ENCODE assay signal across 8 cellular contexts in genomic region chrX:119942831-119943184, GRCh38. TPM values are rescaled to one million over a fixed set of nuclear protein-coding genes. Genes with fewer than 3 reads are reported as not detected.
DNase-seq lines count a peak whose midpoint lies in the region; ATAC-seq, FAIRE-seq and TF ChIP-seq lines count a peak whose summit lies in the region.

No MANE protein-coding gene starts in this region.

- H3K36me3 ChIP-seq in astrocyte (ENCODE audit: insufficient read depth, low read length) (no peaks in the 10 kb centered on the region), kidney epithelial cell (ENCODE audit: control insufficient read depth, insufficient read depth, low read length) (no peaks in the 10 kb centered on the region), testis (ENCODE audit: low read depth, missing control alignments) (no peaks in the 10 kb centered on the region)

- H3K27ac ChIP-seq in astrocyte (ENCODE audit: low read depth, low read length) = peak overlapping the region; percentile 85
- peak overlapping the region; percentile 85 to 89 for H3K27ac ChIP-seq in testis

- H2AFZ ChIP-seq in astrocyte (ENCODE audit: low read depth, low read length) = peak overlapping the region; percentile 82

- peaks cover 23% of the 10 kb centered on the region for H3K4me1 Mint-ChIP-seq in activated CD8-positive, alpha-beta memory T cell treated with anti-CD3 and anti-CD28 coated beads, Interleukin-2, amount 10 ng/mL, durations not matched to agents 7 days and 5 days
- peaks cover 2% of the 10 kb centered on the region for H3K4me1 Mint-ChIP-seq in astrocyte (ENCODE audit: low read depth, unreplicated experiment)

- intact Hi-C loops in testis (cut with DNase I; ENCODE audit: low total_unique reads) = no loop called here

- H3K27me3 ChIP-seq in astrocyte (ENCODE audit: insufficient read depth, low read length) (no peaks in the 10 kb centered on the region), kidney epithelial cell (ENCODE audit: control insufficient read depth, insufficient read depth, low read length) (no peaks in the 10 kb centered on the region), testis (no peaks in the 10 kb centered on the region)

- 0% methylated on average over 13 to 14 of the region's 14 CpGs for WGBS in testis, 2 donors

- H3K9me3 ChIP-seq in astrocyte (ENCODE audit: insufficient read depth, low read depth, low read length) (no peaks in the 10 kb centered on the region), testis (no peaks in the 10 kb centered on the region)

- peak overlapping the region; percentile 92 for H3K4me3 Mint-ChIP-seq in activated CD8-positive, alpha-beta memory T cell treated with anti-CD3 and anti-CD28 coated beads, Interleukin-2, amount 10 ng/mL, durations not matched to agents 7 days and 5 days
- peak overlapping the region; percentile 100 for H3K4me3 Mint-ChIP-seq in astrocyte (ENCODE audit: unreplicated experiment)

- H3K27ac Mint-ChIP-seq in activated CD8-positive, alpha-beta memory T cell treated with anti-CD3 and anti-CD28 coated beads, Interleukin-2, amount 10 ng/mL, durations not matched to agents 7 days and 5 days = peak overlapping the region; percentile 93
- H3K27ac Mint-ChIP-seq in astrocyte (ENCODE audit: unreplicated experiment) = peak overlapping the region; percentile 98

- H4K20me1 ChIP-seq in astrocyte (ENCODE audit: insufficient read depth, low read length) = no peaks in the 10 kb centered on the region

- H3K27me3 Mint-ChIP-seq in activated CD8-positive, alpha-beta memory T cell treated with anti-CD3 and anti-CD28 coated beads, Interleukin-2, amount 10 ng/mL, durations not matched to agents 7 days and 5 days = no peaks in the 10 kb centered on the region
- no peaks in the 10 kb centered on the region for H3K27me3 Mint-ChIP-seq in astrocyte (ENCODE audit: low read depth, unreplicated experiment)

- no peaks in the 10 kb centered on the region for H3K9me3 Mint-ChIP-seq in activated CD8-positive, alpha-beta memory T cell treated with anti-CD3 and anti-CD28 coated beads, Interleukin-2, amount 10 ng/mL, durations not matched to agents 7 days and 5 days (ENCODE audit: low read depth)
- H3K9me3 Mint-ChIP-seq in astrocyte (ENCODE audit: unreplicated experiment) = no peaks in the 10 kb centered on the region

- peak; percentile 11 for ATAC-seq in activated CD8-positive, alpha-beta memory T cell treated with anti-CD3 and anti-CD28 coated beads, Interleukin-2, amount 10 ng/mL, durations not matched to agents 7 days and 5 days
- ATAC-seq in HG03378 (IDR thresholded peaks at IDR 0.05; ENCODE audit: unreplicated experiment) (peak; percentile 12), GM18519 (IDR thresholded peaks at IDR 0.05; ENCODE audit: low FRiP score, unreplicated experiment) (no peak)

- H3K4me3 ChIP-seq in astrocyte (ENCODE audit: insufficient read depth, low read depth, low read length) = peak overlapping the region; percentile 80
- peak overlapping the region; percentile 79 for H3K4me3 ChIP-seq in kidney epithelial cell (ENCODE audit: low read depth, low read length)
- H3K4me3 ChIP-seq in testis = peak overlapping the region; percentile 63 to 83

- TF ChIP-seq CTCF in astrocyte (IDR thresholded peaks at IDR 0.05; ENCODE audit: insufficient read depth, low read depth, low read length) (no peak), kidney epithelial cell (IDR thresholded peaks at IDR 0.05; ENCODE audit: insufficient read depth, low read length, poor library complexity, severe bottlenecking) (no peak), testis (IDR thresholded peaks at IDR 0.05) (no peak)

- peak overlapping the region; percentile 97 for H3K4me2 ChIP-seq in astrocyte (ENCODE audit: low read length)

- H3K4me1 ChIP-seq in astrocyte (ENCODE audit: insufficient read depth, low read length) (peaks cover 8% of the 10 kb centered on the region), testis (no peaks in the 10 kb centered on the region)

- CTCF ChIA-PET in activated CD8-positive, alpha-beta memory T cell treated with anti-CD3 and anti-CD28 coated beads, Interleukin-2, amount 10 ng/mL, durations not matched to agents 7 days and 5 days (lab: Charles Lee) = interaction anchor here (0.8 kb wide), 1 partner anchor 9 kb away, joined by 3 read pairs; no protein-coding TSS in a partner anchor

- TF ChIP-seq POLR2A in testis (IDR thresholded peaks at IDR 0.05) = no peak

- H3K9ac ChIP-seq in astrocyte (ENCODE audit: low read length) = peak overlapping the region; percentile 96

- no peak for DNase-seq in activated CD8-positive, alpha-beta memory T cell treated with anti-CD3 and anti-CD28 coated beads, Interleukin-2, amount 10 ng/mL, durations not matched to agents 7 days and 5 days
- DNase-seq in activated CD8-positive, alpha-beta memory T cell treated with anti-CD3 and anti-CD28 coated beads, Interleukin-2, amount 50 U/mL, for 48 hours = no peak
- DNase-seq in astrocyte (ENCODE audit: low read depth) = peak; percentile 3
- no peak for DNase-seq in kidney epithelial cell (ENCODE audit: low read depth)
- DNase-seq in testis = no peak
- DNase-seq in cortex of kidney (lab: John Stamatoyannopoulos, UW) = no peak

- H3K79me2 ChIP-seq in astrocyte (ENCODE audit: insufficient read depth, low read length) = peaks cover 12% of the 10 kb centered on the region

- no peak for FAIRE-seq in astrocyte (lab: Jason Lieb, UNC)

- H3K36me3 Mint-ChIP-seq in activated CD8-positive, alpha-beta memory T cell treated with anti-CD3 and anti-CD28 coated beads, Interleukin-2, amount 10 ng/mL, durations not matched to agents 7 days and 5 days = peaks cover 2% of the 10 kb centered on the region
- no peaks in the 10 kb centered on the region for H3K36me3 Mint-ChIP-seq in astrocyte (ENCODE audit: low read depth, unreplicated experiment)

RNA-seq across cellular contexts. Expression of gene NKAP, which starts 0.7 kb away (rescaled TPM):
- total RNA-seq in activated CD8-positive, alpha-beta memory T cell treated with anti-CD3 and anti-CD28 coated beads, Interleukin-2, amount 10 ng/mL, durations not matched to agents 7 days and 5 days = 10 to 100 TPM in 1 of 2 experiments, 1 to 10 TPM in 1; 8.1 to 10.4 TPM
- total RNA-seq in astrocyte = 6.5 and 7.1 TPM in 2 replicates
- 4.9 and 6.1 TPM in 2 replicates for total RNA-seq in kidney epithelial cell
- 10 to 100 TPM; 16.3 to 16.7 TPM for total RNA-seq in testis
- 4.6 TPM for polyA plus RNA-seq in testis (ENCODE audit: insufficient read depth, low read depth, low replicate concordance)

RNA-seq across cellular contexts. Expression of gene AKAP14, which starts 47.1 kb away (rescaled TPM):
- total RNA-seq in activated CD8-positive, alpha-beta memory T cell treated with anti-CD3 and anti-CD28 coated beads, Interleukin-2, amount 10 ng/mL, durations not matched to agents 7 days and 5 days = not detected
- total RNA-seq in astrocyte (not detected in 2 replicates), kidney epithelial cell (not detected in 2 replicates), testis (10 to 100 TPM; 24.0 to 50.3 TPM)
- polyA plus RNA-seq in testis (ENCODE audit: insufficient read depth, low read depth, low replicate concordance) = 63.8 TPM

Comparison
In these comparisons a context has a peak if more than half of its experiments do, and no peak if none do; other contexts are left out.
1. RNA of gene AKAP14, which starts 47.1 kb away (total RNA-seq): 24.0 to 50.3 TPM in testis; not detected in astrocyte, not detected in activated CD8-positive, alpha-beta memory T cell treated with anti-CD3 and anti-CD28 coated beads, Interleukin-2, amount 10 ng/mL, durations not matched to agents 7 days and 5 days and not detected in kidney epithelial cell; every median in the first group is over 10 times any median in the second.
2. Peak in every context shown above with its lines, with median percentiles within 50 percentile points of each other: H3K4me3 ChIP-seq.